Comparison of ENCODE assay signal across 1 cellular context in the genomic region with DNA sequence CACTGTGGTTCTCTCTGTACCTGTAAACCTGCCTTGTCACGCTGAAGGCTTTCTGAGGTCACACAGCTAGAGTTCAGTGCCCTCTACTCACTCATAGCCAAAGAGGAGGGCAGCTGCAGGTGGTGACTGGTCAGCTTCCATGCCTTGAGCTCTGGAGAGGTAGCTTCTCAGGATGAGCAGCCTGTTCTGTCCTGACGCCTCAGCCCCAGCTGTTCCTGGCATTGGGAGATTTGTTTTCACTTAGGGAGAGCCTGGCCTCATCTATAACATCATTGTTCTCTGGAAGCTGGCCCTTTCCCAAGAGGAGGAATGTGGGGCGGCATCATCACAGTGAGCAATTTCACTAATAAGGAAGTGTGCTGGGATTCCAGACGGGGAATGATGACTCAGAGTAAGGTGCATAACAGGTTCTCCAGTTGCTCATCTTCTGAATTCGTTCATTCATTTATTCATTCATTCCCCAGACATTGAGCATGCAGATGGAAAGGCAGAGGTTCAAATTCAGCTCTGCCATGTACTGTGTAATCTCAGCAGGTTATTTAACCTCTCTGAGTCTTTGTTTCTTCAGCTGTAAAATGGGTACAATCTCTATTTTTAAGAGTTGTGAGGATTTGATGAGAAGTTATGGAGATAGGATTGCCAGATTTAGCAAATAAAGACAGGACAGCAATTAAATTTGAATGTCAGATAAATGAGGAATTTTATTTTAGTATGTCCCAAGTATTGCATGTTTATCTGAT.
TF ChIP-seq lines count a peak whose summit lies in the region.

No MANE protein-coding gene starts in this region.

TF ChIP-seq in HepG2, 621 proteins besides CTCF, POLR2A, EP300 and RAD21 (continued from another document and continues in another):
- TF ChIP-seq THAP7 (CRISPR knock-in tag; IDR thresholded peaks at IDR 0.05) (no peak), ZBTB25 (CRISPR knock-in tag; IDR thresholded peaks at IDR 0.05) (no peak), DPF2 (CRISPR knock-in tag; IDR thresholded peaks at IDR 0.05; ENCODE audit: borderline replicate concordance, low read depth) (0 out of 2 replicates have a peak, but pooled peaks have one; percentile 59), CREM (IDR thresholded peaks at IDR 0.05) (peak; percentile 55), CREM (CRISPR knock-in tag; IDR thresholded peaks at IDR 0.05) (no peak), KDM2A (CRISPR knock-in tag; IDR thresholded peaks at IDR 0.05; ENCODE audit: borderline replicate concordance, low read depth) (no peak), STAT6 (CRISPR knock-in tag; IDR thresholded peaks at IDR 0.05; ENCODE audit: borderline replicate concordance) (no peak), TCF7 (IDR thresholded peaks at IDR 0.05; ENCODE audit: low read depth) (peak; percentile 89), ZNF264 (CRISPR knock-in tag; IDR thresholded peaks at IDR 0.05) (0 out of 2 replicates have a peak, but pooled peaks have one; percentile 40), ZNF703 (CRISPR knock-in tag; IDR thresholded peaks at IDR 0.05; ENCODE audit: borderline replicate concordance) (no peak), CEBPG (CRISPR knock-in tag; IDR thresholded peaks at IDR 0.05) (peak; percentile 35; the same call in 1 of the 2 replicates), ZNF629 (CRISPR knock-in tag; conservative IDR thresholded peaks at IDR 0.05) (peak; percentile 95), ZNF746 (CRISPR knock-in tag; IDR thresholded peaks at IDR 0.05) (no peak), SRSF4 (IDR thresholded peaks at IDR 0.05; ENCODE audit: low read depth, low read length, poor library complexity, severe bottlenecking) (no peak), FOXA3 (CRISPR knock-in tag; IDR thresholded peaks at IDR 0.05) (peak; percentile 39), IKZF1 (IDR thresholded peaks at IDR 0.05) (no peak), ZNF589 (CRISPR knock-in tag; conservative IDR thresholded peaks at IDR 0.05) (no peak), NONO (IDR thresholded peaks at IDR 0.05) (no peak), NONO (CRISPR knock-in tag; conservative IDR thresholded peaks at IDR 0.05) (no peak), ZNF670 (CRISPR knock-in tag; IDR thresholded peaks at IDR 0.05; ENCODE audit: borderline replicate concordance) (no peak), ZZZ3 (CRISPR knock-in tag; IDR thresholded peaks at IDR 0.05; ENCODE audit: borderline replicate concordance) (no peak), KDM4B (CRISPR knock-in tag; IDR thresholded peaks at IDR 0.05) (no peak), FOSL2 (CRISPR knock-in tag; IDR thresholded peaks at IDR 0.05) (peak; percentile 95), JUND (CRISPR knock-in tag; IDR thresholded peaks at IDR 0.05) (peak; percentile 86), CEBPB (IDR thresholded peaks at IDR 0.05; ENCODE audit: borderline replicate concordance, low read depth, low read length) (peak; percentile 20; the same call in 1 of the 2 replicates), TBP (CRISPR knock-in tag; IDR thresholded peaks at IDR 0.05) (no peak), ZUFSP (CRISPR knock-in tag; IDR thresholded peaks at IDR 0.05; ENCODE audit: borderline replicate concordance) (no peak), ZBTB20 (CRISPR knock-in tag; IDR thresholded peaks at IDR 0.05; ENCODE audit: borderline replicate concordance, low read depth) (no peak), GATAD2A (CRISPR knock-in tag; IDR thresholded peaks at IDR 0.05) (peak; percentile 56), ZGPAT (CRISPR knock-in tag; IDR thresholded peaks at IDR 0.05) (peak; percentile 57; the same call in 1 of the 2 replicates), ZNF24 (IDR thresholded peaks at IDR 0.05) (peak; percentile 94), SMAD9 (CRISPR knock-in tag; IDR thresholded peaks at IDR 0.05) (no peak), ZFP37 (CRISPR knock-in tag; IDR thresholded peaks at IDR 0.05; ENCODE audit: borderline replicate concordance) (no peak), ATF1 (CRISPR knock-in tag; IDR thresholded peaks at IDR 0.05) (peak; percentile 59; the same call in 1 of the 2 replicates), PAWR (CRISPR knock-in tag; IDR thresholded peaks at IDR 0.05; ENCODE audit: borderline replicate concordance) (no peak), RARA (CRISPR knock-in tag; IDR thresholded peaks at IDR 0.05) (peak; percentile 71), ATF7 (IDR thresholded peaks at IDR 0.05) (0 out of 2 replicates have a peak, but pooled peaks have one; percentile 13), ATF7 (CRISPR knock-in tag; IDR thresholded peaks at IDR 0.05) (0 out of 2 replicates have a peak, but pooled peaks have one; percentile 26), ZNF30 (CRISPR knock-in tag; IDR thresholded peaks at IDR 0.05) (no peak), ZFP62 (CRISPR knock-in tag; IDR thresholded peaks at IDR 0.05) (no peak), ATF3 (CRISPR knock-in tag; IDR thresholded peaks at IDR 0.05) (peak; percentile 84), U2AF1 (optimal IDR thresholded peaks at IDR 0.05; ENCODE audit: low read depth, low read length) (no peak), ZNF709 (CRISPR knock-in tag; IDR thresholded peaks at IDR 0.05) (no peak), ZNF616 (CRISPR knock-in tag; IDR thresholded peaks at IDR 0.05; ENCODE audit: low read depth) (no peak)
- TF ChIP-seq, protein P1, sequence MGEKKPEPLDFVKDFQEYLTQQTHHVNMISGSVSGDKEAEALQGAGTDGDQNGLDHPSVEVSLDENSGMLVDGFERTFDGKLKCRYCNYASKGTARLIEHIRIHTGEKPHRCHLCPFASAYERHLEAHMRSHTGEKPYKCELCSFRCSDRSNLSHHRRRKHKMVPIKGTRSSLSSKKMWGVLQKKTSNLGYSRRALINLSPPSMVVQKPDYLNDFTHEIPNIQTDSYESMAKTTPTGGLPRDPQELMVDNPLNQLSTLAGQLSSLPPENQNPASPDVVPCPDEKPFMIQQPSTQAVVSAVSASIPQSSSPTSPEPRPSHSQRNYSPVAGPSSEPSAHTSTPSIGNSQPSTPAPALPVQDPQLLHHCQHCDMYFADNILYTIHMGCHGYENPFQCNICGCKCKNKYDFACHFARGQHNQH (CRISPR knock-in tag; IDR thresholded peaks at IDR 0.05), result peak; percentile 51; the same call in 1 of the 2 replicates
- TF ChIP-seq, protein P2, sequence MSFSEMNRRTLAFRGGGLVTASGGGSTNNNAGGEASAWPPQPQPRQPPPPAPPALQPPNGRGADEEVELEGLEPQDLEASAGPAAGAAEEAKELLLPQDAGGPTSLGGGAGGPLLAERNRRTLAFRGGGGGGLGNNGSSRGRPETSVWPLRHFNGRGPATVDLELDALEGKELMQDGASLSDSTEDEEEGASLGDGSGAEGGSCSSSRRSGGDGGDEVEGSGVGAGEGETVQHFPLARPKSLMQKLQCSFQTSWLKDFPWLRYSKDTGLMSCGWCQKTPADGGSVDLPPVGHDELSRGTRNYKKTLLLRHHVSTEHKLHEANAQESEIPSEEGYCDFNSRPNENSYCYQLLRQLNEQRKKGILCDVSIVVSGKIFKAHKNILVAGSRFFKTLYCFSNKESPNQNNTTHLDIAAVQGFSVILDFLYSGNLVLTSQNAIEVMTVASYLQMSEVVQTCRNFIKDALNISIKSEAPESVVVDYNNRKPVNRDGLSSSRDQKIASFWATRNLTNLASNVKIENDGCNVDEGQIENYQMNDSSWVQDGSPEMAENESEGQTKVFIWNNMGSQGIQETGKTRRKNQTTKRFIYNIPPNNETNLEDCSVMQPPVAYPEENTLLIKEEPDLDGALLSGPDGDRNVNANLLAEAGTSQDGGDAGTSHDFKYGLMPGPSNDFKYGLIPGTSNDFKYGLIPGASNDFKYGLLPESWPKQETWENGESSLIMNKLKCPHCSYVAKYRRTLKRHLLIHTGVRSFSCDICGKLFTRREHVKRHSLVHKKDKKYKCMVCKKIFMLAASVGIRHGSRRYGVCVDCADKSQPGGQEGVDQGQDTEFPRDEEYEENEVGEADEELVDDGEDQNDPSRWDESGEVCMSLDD (CRISPR knock-in tag; IDR thresholded peaks at IDR 0.05; ENCODE audit: borderline replicate concordance), result no peak; the same call in 1 of the 2 replicates
- TF ChIP-seq, protein P3, sequence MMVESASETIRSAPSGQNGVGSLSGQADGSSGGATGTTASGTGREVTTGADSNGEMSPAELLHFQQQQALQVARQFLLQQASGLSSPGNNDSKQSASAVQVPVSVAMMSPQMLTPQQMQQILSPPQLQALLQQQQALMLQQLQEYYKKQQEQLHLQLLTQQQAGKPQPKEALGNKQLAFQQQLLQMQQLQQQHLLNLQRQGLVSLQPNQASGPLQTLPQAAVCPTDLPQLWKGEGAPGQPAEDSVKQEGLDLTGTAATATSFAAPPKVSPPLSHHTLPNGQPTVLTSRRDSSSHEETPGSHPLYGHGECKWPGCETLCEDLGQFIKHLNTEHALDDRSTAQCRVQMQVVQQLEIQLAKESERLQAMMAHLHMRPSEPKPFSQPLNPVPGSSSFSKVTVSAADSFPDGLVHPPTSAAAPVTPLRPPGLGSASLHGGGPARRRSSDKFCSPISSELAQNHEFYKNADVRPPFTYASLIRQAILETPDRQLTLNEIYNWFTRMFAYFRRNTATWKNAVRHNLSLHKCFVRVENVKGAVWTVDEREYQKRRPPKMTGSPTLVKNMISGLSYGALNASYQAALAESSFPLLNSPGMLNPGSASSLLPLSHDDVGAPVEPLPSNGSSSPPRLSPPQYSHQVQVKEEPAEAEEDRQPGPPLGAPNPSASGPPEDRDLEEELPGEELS (CRISPR knock-in tag; IDR thresholded peaks at IDR 0.05), result peak; percentile 81
- TF ChIP-seq, protein P4, sequence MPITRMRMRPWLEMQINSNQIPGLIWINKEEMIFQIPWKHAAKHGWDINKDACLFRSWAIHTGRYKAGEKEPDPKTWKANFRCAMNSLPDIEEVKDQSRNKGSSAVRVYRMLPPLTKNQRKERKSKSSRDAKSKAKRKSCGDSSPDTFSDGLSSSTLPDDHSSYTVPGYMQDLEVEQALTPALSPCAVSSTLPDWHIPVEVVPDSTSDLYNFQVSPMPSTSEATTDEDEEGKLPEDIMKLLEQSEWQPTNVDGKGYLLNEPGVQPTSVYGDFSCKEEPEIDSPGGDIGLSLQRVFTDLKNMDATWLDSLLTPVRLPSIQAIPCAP (CRISPR knock-in tag; IDR thresholded peaks at IDR 0.05; ENCODE audit: low read depth), result no peak
- TF ChIP-seq, protein P5, sequence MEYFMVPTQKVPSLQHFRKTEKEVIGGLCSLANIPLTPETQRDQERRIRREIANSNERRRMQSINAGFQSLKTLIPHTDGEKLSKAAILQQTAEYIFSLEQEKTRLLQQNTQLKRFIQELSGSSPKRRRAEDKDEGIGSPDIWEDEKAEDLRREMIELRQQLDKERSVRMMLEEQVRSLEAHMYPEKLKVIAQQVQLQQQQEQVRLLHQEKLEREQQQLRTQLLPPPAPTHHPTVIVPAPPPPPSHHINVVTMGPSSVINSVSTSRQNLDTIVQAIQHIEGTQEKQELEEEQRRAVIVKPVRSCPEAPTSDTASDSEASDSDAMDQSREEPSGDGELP (IDR thresholded peaks at IDR 0.05; ENCODE audit: borderline replicate concordance, low read depth), result peak; percentile 94
